In genomic region chr17:12666718-12667117, GRCh38 we compare ENCODE assay signal across 20 cellular contexts. TPM values are rescaled to one million over a fixed set of nuclear protein-coding genes. Genes with fewer than 3 reads are reported as not detected.
A peak's percentile ranks its signal among the peaks of the same experiment; 100 is the strongest.
DNase-seq lines count a peak whose midpoint lies in the region; ATAC-seq and TF ChIP-seq lines count a peak whose summit lies in the region.
"Had no signal": no experiment of that assay in that cellular context is flagged by ENCODE, and none has a peak within 500 bp of the region (broad histone marks: within the 10 kb centered on the region; RNA-seq: fewer than 3 reads in every experiment).

No MANE protein-coding gene starts in this region.

- no peak for ATAC-seq in HG02970 (IDR thresholded peaks at IDR 0.05; ENCODE audit: low FRiP score, unreplicated experiment)
- ATAC-seq: activated CD8-positive, alpha-beta T cell treated with anti-CD3 and anti-CD28 coated beads, Interleukin-2, amount 10 ng/mL, durations not matched to agents 7 days and 5 days; CD8-positive, alpha-beta T cell; T-cell had no signal

- H3K79me2 ChIP-seq in hepatocyte: no peaks in the 10 kb centered on the region
- H3K79me2 ChIP-seq in OCI-LY7 (ENCODE audit: insufficient read depth, low read depth, low read length): no peaks in the 10 kb centered on the region

- peaks cover 0 to 12% of the 10 kb centered on the region in 2 donors for H3K4me1 ChIP-seq in ascending aorta
- H3K4me1 ChIP-seq in hepatocyte (ENCODE audit: insufficient read depth): peaks cover 4% of the 10 kb centered on the region
- H3K4me1 ChIP-seq in sigmoid colon: peaks cover 0 to 55% (median 28%) of the 10 kb centered on the region in 4 donors
- no peaks in the 10 kb centered on the region for H3K4me1 ChIP-seq in HAP-1
- H3K4me1 ChIP-seq in OCI-LY7 (ENCODE audit: insufficient read depth, low read length, poor library complexity, severe bottlenecking): no peaks in the 10 kb centered on the region
- H3K4me1 ChIP-seq: upper lobe of right lung had no signal

- H3K4me3 ChIP-seq in BJ (ENCODE audit: low read depth, low read length): peak overlapping the region; percentile 17; the same call in 1 of the 2 replicates
- H3K4me3 ChIP-seq in ascending aorta: peak overlapping the region; percentile 80 to 84
- no peak overlapping the region for H3K4me3 ChIP-seq in hepatocyte
- peak overlapping the region; percentile 68 to 87 (median 74) for H3K4me3 ChIP-seq in sigmoid colon
- no peak overlapping the region for H3K4me3 ChIP-seq in HAP-1
- H3K4me3 ChIP-seq in MG63: no peak overlapping the region
- no peak overlapping the region for H3K4me3 ChIP-seq in OCI-LY7 (ENCODE audit: low read depth, low read length, poor library complexity, severe bottlenecking)

- intact Hi-C loops in ascending aorta (cut with DNase I) (loop anchor here (1.0 to 10.0 kb wide), 7 partner anchors 39 to 486 kb away; partner anchors contain the start of gene ELAC2), sigmoid colon (cut with DNase I) (loop anchor here (1.0 to 2.0 kb wide), 7 partner anchors 120 to 485 kb away; no protein-coding TSS in a partner anchor), OCI-LY7 (cut with micrococcal nuclease; ENCODE audit: unreplicated experiment) (no loop called here)

- TF ChIP-seq CTCF in BJ (IDR thresholded peaks at IDR 0.05; ENCODE audit: insufficient read depth, low read depth, low read length) (no peak), ascending aorta (IDR thresholded peaks at IDR 0.05) (no peak), hepatocyte (IDR thresholded peaks at IDR 0.05; ENCODE audit: poor library complexity) (no peak), sigmoid colon (IDR thresholded peaks at IDR 0.05) (no peak), OCI-LY7 (conservative IDR thresholded peaks at IDR 0.05; ENCODE audit: low read length) (no peak)

- DNase-seq in BJ (ENCODE audit: low read depth) (no peak), ascending aorta (ENCODE audit: low spot score in 2 of 2) (no peak), hepatocyte (ENCODE audit: low spot score) (no peak), sigmoid colon (no peak), HAP-1 (ENCODE audit: low spot score in 2 of 2) (no peak), MG63 (no peak), OCI-LY7 (ENCODE audit: low spot score) (no peak)
- DNase-seq: activated CD8-positive, alpha-beta T cell treated with anti-CD3 and anti-CD28 coated beads, Interleukin-2, amount 10 ng/mL, durations not matched to agents 7 days and 5 days; activated naive CD8-positive, alpha-beta T cell treated with anti-CD3 and anti-CD28 coated beads, Interleukin-2, amount 10 ng/mL, durations not matched to agents 7 days and 5 days; activated T-cell treated with anti-CD3 and anti-CD28 coated beads, Interleukin-2, amount 50 U/mL, for 48 hours; CD8-positive, alpha-beta T cell; glutamatergic neuron; immature natural killer cell; lower lobe of right lung; NCI-H2081; stimulated activated naive B cell treated with anti-CD40 and anti-IgM and Interleukin-4, amounts not matched to agents 10 μg/mL and 1 μg/mL and 100 μg/mL, for 72 hours; T-cell; upper lobe of right lung had no signal

- TF ChIP-seq POLR2A in sigmoid colon (IDR thresholded peaks at IDR 0.05): no peak

- H3K27ac ChIP-seq in ascending aorta (peak overlapping the region; percentile 93 to 98), hepatocyte (no peak overlapping the region), sigmoid colon (peak overlapping the region; percentile 88 to 97 (median 92)), OCI-LY7 (ENCODE audit: low read depth, low read length, poor library complexity, severe bottlenecking) (no peak overlapping the region)
- H3K27ac ChIP-seq: lower lobe of right lung, upper lobe of right lung, VCaP had no signal

- 87% methylated on average over 6 of the region's 6 CpGs for WGBS in hepatocyte (ENCODE audit: low lambda C conversion rate, missing lambda C conversion rate)
- 77 to 83% methylated on average over 6 of the region's 6 CpGs for WGBS in sigmoid colon, 2 donors

- H3K4me2 ChIP-seq in hepatocyte (peak overlapping the region; percentile 29), OCI-LY7 (ENCODE audit: low read length) (no peak overlapping the region)

- no peaks in the 10 kb centered on the region for H3K9me3 ChIP-seq in ascending aorta
- H3K9me3 ChIP-seq in hepatocyte (ENCODE audit: low read depth): no peaks in the 10 kb centered on the region
- no peaks in the 10 kb centered on the region for H3K9me3 ChIP-seq in sigmoid colon
- no peaks in the 10 kb centered on the region for H3K9me3 ChIP-seq in HAP-1
- H3K9me3 ChIP-seq in MG63: no peaks in the 10 kb centered on the region
- no peaks in the 10 kb centered on the region for H3K9me3 ChIP-seq in OCI-LY7 (ENCODE audit: low read length)
- H3K9me3 ChIP-seq: lower lobe of right lung, upper lobe of right lung had no signal

- in situ Hi-C loops in HAP-1 (cut with MboI; ENCODE audit: low sequenced_read_pairs): no loop called here

- CTCF ChIA-PET in BJ (lab: Yijun Ruan, JAX) (interaction anchor here (0.5 to 6.1 kb wide), 30 partner anchors 9 to 644 kb away, joined by 3 to 100 read pairs (median 4); no protein-coding TSS in a partner anchor), OCI-LY7 (lab: Charles Lee; ENCODE audit: unreplicated experiment) (no interaction called here)

- H3K9me2 ChIP-seq in hepatocyte (replicated peaks; ENCODE audit: insufficient read depth) (no peaks in the 10 kb centered on the region), OCI-LY7 (ENCODE audit: insufficient read depth, low read length) (no peaks in the 10 kb centered on the region)

- BruUV-seq in OCI-LY7 (replicated peaks; lab: Mats Ljungman, UMichigan): no TSS peak

- no peak for TF ChIP-seq EP300 in sigmoid colon (IDR thresholded peaks at IDR 0.05)

- POLR2A ChIA-PET in BJ (lab: Charles Lee) (interaction anchor here (1.5 kb wide), 1 partner anchor 209 kb away, joined by 5 read pairs; no protein-coding TSS in a partner anchor), OCI-LY7 (lab: Charles Lee) (no interaction called here)

- H3K27me3 ChIP-seq in BJ (ENCODE audit: control insufficient read depth, insufficient read depth, low read length) (no peaks in the 10 kb centered on the region), ascending aorta (no peaks in the 10 kb centered on the region), hepatocyte (peaks cover 34% of the 10 kb centered on the region), sigmoid colon (peaks cover 0 to 4% (median 0%) of the 10 kb centered on the region in 3 donors), HAP-1 (ENCODE audit: low read depth) (no peaks in the 10 kb centered on the region; the same call in 1 of the 2 replicates), MG63 (no peaks in the 10 kb centered on the region)

- H2AFZ ChIP-seq in hepatocyte (no peak overlapping the region), OCI-LY7 (ENCODE audit: low read length) (no peak overlapping the region)

- H3K36me3 ChIP-seq in BJ (ENCODE audit: control insufficient read depth, insufficient read depth, low read length) (no peaks in the 10 kb centered on the region), ascending aorta (no peaks in the 10 kb centered on the region), hepatocyte (replicated peaks; ENCODE audit: insufficient read depth, low read depth) (no peaks in the 10 kb centered on the region), sigmoid colon (no peaks in the 10 kb centered on the region), HAP-1 (replicated peaks) (no peaks in the 10 kb centered on the region), MG63 (no peaks in the 10 kb centered on the region), OCI-LY7 (ENCODE audit: insufficient read depth, low read length) (no peaks in the 10 kb centered on the region)
- H3K36me3 ChIP-seq: lower lobe of right lung, upper lobe of right lung had no signal

- H4K20me1 ChIP-seq in hepatocyte (ENCODE audit: insufficient read depth, poor library complexity, severe bottlenecking) (no peaks in the 10 kb centered on the region), OCI-LY7 (ENCODE audit: insufficient read depth, low read length) (no peaks in the 10 kb centered on the region)

RNA-seq across cellular contexts. Expression of gene MYOCD, which starts 1.0 kb away (rescaled TPM):
- polyA plus RNA-seq in BJ (2011; rRNA removed): 13.3 and 18.3 TPM in 2 replicates
- 23.3 and 25.9 TPM in 2 replicates for polyA minus RNA-seq in BJ (2011; rRNA and poly(A)+ RNA removed)
- total RNA-seq in ascending aorta: 153 TPM
- total RNA-seq in hepatocyte: 7.8 and 8.4 TPM in 2 replicates
- polyA plus RNA-seq in hepatocyte: 2.2 and 3.4 TPM in 2 replicates
- 100 to 1,000 TPM; 108 to 168 (median 120) TPM for total RNA-seq in sigmoid colon
- 1 to 10 TPM in 1 of 3 donors, under 1 TPM in 2; 0.46 to 5.9 (median 0.60) TPM for polyA plus RNA-seq in sigmoid colon
- 0.10 TPM in 1 of 2 replicates, not detected in the other for total RNA-seq in MG63 (2014; rRNA removed; shearing (Covaris generic); ENCODE audit: low replicate concordance)
- not detected in 2 replicates for total RNA-seq in OCI-LY7 (2014; rRNA removed; shearing (Covaris generic))
- total RNA-seq in OCI-LY7 (2022): not detected in 2 replicates
- total RNA-seq: activated CD8-positive, alpha-beta T cell treated with anti-CD3 and anti-CD28 coated beads, Interleukin-2, amount 10 ng/mL, durations not matched to agents 7 days and 5 days; activated naive CD8-positive, alpha-beta T cell treated with anti-CD3 and anti-CD28 coated beads, Interleukin-2, amount 10 ng/mL, durations not matched to agents 7 days and 5 days; CD8-positive, alpha-beta T cell; T-cell had no signal
- polyA plus RNA-seq: immature natural killer cell had no signal

Comparison
In these comparisons a context has a peak if more than half of its experiments do, and no peak if none do; other contexts are left out.
1. H3K4me3 ChIP-seq: peak in BJ (single experiment), ascending aorta (2 of 2) and sigmoid colon (4 of 4); none in hepatocyte (single experiment), HAP-1 (single experiment), MG63 (single experiment) and OCI-LY7 (single experiment).
2. H3K27ac ChIP-seq: peak in ascending aorta (2 of 2) and sigmoid colon (4 of 4); none in hepatocyte (single experiment) and OCI-LY7 (single experiment).
3. RNA of gene MYOCD, which starts 1.0 kb away (total RNA-seq): 153 TPM in ascending aorta (single experiment) and 108 to 168 TPM in sigmoid colon; 7.8 to 8.4 TPM in hepatocyte, 0.10 TPM in MG63 and not detected in OCI-LY7; every median in the first group is over 10 times any median in the second.